1 cellular context compared by ENCODE assay signal in the genomic region with DNA sequence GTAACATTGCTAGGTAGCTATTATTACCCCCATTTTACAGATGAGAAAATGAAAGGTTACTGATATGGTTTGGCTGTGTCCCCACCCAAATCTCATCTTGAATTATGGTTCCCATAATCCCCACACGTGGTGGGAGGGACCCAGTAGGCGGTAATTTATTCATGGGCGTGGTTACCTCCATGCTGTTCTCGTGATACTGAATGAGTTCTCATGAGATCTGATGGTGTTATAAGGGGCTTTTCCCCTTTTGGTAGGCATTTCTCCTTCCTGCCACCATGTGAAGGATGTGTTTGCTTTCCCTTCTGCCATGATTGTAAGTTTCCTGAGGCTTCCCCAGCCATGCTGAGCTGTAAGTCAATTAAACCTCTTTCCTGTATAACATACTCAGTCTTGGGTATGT.
TF ChIP-seq lines count a peak whose summit lies in the region.

No MANE protein-coding gene starts in this region.

TF ChIP-seq in K562, 482 proteins besides CTCF, POLR2A, EP300 and RAD21 (continued from another document):
- TF ChIP-seq RBM25 (IDR thresholded peaks at IDR 0.05; ENCODE audit: low read depth, low read length, severe bottlenecking) (peak; percentile 42), ZBTB1 (CRISPR knock-in tag; IDR thresholded peaks at IDR 0.05; ENCODE audit: borderline replicate concordance, low read depth) (no peak), CC2D1A (IDR thresholded peaks at IDR 0.05) (peak; percentile 57), EHMT2 (IDR thresholded peaks at IDR 0.05) (no peak), KDM1A (IDR thresholded peaks at IDR 0.05) (peak in 1 of 2 experiments; percentile 16; a peak in 1 of 4 replicates), L3MBTL2 (IDR thresholded peaks at IDR 0.05) (peak; percentile 20; the same call in 1 of the 2 replicates)
- TF ChIP-seq, protein P1, sequence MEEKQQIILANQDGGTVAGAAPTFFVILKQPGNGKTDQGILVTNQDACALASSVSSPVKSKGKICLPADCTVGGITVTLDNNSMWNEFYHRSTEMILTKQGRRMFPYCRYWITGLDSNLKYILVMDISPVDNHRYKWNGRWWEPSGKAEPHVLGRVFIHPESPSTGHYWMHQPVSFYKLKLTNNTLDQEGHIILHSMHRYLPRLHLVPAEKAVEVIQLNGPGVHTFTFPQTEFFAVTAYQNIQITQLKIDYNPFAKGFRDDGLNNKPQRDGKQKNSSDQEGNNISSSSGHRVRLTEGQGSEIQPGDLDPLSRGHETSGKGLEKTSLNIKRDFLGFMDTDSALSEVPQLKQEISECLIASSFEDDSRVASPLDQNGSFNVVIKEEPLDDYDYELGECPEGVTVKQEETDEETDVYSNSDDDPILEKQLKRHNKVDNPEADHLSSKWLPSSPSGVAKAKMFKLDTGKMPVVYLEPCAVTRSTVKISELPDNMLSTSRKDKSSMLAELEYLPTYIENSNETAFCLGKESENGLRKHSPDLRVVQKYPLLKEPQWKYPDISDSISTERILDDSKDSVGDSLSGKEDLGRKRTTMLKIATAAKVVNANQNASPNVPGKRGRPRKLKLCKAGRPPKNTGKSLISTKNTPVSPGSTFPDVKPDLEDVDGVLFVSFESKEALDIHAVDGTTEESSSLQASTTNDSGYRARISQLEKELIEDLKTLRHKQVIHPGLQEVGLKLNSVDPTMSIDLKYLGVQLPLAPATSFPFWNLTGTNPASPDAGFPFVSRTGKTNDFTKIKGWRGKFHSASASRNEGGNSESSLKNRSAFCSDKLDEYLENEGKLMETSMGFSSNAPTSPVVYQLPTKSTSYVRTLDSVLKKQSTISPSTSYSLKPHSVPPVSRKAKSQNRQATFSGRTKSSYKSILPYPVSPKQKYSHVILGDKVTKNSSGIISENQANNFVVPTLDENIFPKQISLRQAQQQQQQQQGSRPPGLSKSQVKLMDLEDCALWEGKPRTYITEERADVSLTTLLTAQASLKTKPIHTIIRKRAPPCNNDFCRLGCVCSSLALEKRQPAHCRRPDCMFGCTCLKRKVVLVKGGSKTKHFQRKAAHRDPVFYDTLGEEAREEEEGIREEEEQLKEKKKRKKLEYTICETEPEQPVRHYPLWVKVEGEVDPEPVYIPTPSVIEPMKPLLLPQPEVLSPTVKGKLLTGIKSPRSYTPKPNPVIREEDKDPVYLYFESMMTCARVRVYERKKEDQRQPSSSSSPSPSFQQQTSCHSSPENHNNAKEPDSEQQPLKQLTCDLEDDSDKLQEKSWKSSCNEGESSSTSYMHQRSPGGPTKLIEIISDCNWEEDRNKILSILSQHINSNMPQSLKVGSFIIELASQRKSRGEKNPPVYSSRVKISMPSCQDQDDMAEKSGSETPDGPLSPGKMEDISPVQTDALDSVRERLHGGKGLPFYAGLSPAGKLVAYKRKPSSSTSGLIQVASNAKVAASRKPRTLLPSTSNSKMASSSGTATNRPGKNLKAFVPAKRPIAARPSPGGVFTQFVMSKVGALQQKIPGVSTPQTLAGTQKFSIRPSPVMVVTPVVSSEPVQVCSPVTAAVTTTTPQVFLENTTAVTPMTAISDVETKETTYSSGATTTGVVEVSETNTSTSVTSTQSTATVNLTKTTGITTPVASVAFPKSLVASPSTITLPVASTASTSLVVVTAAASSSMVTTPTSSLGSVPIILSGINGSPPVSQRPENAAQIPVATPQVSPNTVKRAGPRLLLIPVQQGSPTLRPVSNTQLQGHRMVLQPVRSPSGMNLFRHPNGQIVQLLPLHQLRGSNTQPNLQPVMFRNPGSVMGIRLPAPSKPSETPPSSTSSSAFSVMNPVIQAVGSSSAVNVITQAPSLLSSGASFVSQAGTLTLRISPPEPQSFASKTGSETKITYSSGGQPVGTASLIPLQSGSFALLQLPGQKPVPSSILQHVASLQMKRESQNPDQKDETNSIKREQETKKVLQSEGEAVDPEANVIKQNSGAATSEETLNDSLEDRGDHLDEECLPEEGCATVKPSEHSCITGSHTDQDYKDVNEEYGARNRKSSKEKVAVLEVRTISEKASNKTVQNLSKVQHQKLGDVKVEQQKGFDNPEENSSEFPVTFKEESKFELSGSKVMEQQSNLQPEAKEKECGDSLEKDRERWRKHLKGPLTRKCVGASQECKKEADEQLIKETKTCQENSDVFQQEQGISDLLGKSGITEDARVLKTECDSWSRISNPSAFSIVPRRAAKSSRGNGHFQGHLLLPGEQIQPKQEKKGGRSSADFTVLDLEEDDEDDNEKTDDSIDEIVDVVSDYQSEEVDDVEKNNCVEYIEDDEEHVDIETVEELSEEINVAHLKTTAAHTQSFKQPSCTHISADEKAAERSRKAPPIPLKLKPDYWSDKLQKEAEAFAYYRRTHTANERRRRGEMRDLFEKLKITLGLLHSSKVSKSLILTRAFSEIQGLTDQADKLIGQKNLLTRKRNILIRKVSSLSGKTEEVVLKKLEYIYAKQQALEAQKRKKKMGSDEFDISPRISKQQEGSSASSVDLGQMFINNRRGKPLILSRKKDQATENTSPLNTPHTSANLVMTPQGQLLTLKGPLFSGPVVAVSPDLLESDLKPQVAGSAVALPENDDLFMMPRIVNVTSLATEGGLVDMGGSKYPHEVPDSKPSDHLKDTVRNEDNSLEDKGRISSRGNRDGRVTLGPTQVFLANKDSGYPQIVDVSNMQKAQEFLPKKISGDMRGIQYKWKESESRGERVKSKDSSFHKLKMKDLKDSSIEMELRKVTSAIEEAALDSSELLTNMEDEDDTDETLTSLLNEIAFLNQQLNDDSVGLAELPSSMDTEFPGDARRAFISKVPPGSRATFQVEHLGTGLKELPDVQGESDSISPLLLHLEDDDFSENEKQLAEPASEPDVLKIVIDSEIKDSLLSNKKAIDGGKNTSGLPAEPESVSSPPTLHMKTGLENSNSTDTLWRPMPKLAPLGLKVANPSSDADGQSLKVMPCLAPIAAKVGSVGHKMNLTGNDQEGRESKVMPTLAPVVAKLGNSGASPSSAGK (IDR thresholded peaks at IDR 0.05), result 0 out of 2 replicates have a peak, but pooled peaks have one; percentile 18
- TF ChIP-seq, protein P2, sequence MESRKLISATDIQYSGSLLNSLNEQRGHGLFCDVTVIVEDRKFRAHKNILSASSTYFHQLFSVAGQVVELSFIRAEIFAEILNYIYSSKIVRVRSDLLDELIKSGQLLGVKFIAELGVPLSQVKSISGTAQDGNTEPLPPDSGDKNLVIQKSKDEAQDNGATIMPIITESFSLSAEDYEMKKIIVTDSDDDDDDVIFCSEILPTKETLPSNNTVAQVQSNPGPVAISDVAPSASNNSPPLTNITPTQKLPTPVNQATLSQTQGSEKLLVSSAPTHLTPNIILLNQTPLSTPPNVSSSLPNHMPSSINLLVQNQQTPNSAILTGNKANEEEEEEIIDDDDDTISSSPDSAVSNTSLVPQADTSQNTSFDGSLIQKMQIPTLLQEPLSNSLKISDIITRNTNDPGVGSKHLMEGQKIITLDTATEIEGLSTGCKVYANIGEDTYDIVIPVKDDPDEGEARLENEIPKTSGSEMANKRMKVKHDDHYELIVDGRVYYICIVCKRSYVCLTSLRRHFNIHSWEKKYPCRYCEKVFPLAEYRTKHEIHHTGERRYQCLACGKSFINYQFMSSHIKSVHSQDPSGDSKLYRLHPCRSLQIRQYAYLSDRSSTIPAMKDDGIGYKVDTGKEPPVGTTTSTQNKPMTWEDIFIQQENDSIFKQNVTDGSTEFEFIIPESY (CRISPR knock-in tag; IDR thresholded peaks at IDR 0.05), result peak; percentile 80
- TF ChIP-seq, protein P3, sequence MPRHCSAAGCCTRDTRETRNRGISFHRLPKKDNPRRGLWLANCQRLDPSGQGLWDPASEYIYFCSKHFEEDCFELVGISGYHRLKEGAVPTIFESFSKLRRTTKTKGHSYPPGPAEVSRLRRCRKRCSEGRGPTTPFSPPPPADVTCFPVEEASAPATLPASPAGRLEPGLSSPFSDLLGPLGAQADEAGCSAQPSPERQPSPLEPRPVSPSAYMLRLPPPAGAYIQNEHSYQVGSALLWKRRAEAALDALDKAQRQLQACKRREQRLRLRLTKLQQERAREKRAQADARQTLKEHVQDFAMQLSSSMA (CRISPR knock-in tag; IDR thresholded peaks at IDR 0.05), result no peak
- TF ChIP-seq, protein P4, sequence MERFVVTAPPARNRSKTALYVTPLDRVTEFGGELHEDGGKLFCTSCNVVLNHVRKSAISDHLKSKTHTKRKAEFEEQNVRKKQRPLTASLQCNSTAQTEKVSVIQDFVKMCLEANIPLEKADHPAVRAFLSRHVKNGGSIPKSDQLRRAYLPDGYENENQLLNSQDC (CRISPR knock-in tag; IDR thresholded peaks at IDR 0.05), result no peak
